ENCODE assay signal across 8 cellular contexts in genomic region chr11:45293566-45294192, GRCh38. TPM values are rescaled to one million over a fixed set of nuclear protein-coding genes. Genes with fewer than 3 reads are reported as not detected.
DNase-seq lines count a peak whose midpoint lies in the region; ATAC-seq and TF ChIP-seq lines count a peak whose summit lies in the region.
"Not testable (repeated sequence)": the region's sequence is repeated elsewhere in the genome, so short reads cannot be mapped to it uniquely, and the experiment has no call there.

No MANE protein-coding gene starts in this region.

- not testable (repeated sequence) for H3K4me3 ChIP-seq in Jurkat, Clone E6-1 (ENCODE audit: low read length); breast epithelium; hepatocyte; upper lobe of right lung

- H3K27me3 ChIP-seq in breast epithelium, upper lobe of right lung: not testable (repeated sequence)
- H3K27me3 ChIP-seq in hepatocyte, result peaks cover 12% of the 10 kb centered on the region

- not testable (repeated sequence) for H3K9me2 ChIP-seq in hepatocyte (replicated peaks; ENCODE audit: insufficient read depth)

- H3K27ac ChIP-seq in breast epithelium, hepatocyte, upper lobe of right lung: not testable (repeated sequence)

- not testable (repeated sequence) for H3K4me2 ChIP-seq in hepatocyte

- peak; percentile 92 for ATAC-seq in upper lobe of right lung

- H2AFZ ChIP-seq in hepatocyte, result not testable (repeated sequence)

- not testable (repeated sequence) for H4K20me1 ChIP-seq in hepatocyte (ENCODE audit: insufficient read depth, poor library complexity, severe bottlenecking)

- DNase-seq in GM10248 (ENCODE audit: extremely low spot score) (peak; percentile 68), NCI-H82 treated with DMSO at 0.1 percent for 48 hours (lab: John Stamatoyannopoulos, UW; ENCODE audit: unreplicated experiment) (peak; percentile 12), breast epithelium (ENCODE audit: low spot score in 2 of 2) (peak; percentile 69 to 71), hepatocyte (ENCODE audit: low spot score) (peak; percentile 90), renal cortical epithelial cell (ENCODE audit: low read depth) (peak; percentile 78), upper lobe of right lung (peak; percentile 71)
- DNase-seq in Jurkat, Clone E6-1 (ENCODE audit: low read depth, low spot score), result peak; percentile 72
- peak; percentile 47 to 50 for DNase-seq in activated CD4-positive, alpha-beta T cell treated with anti-CD3 and anti-CD28 coated beads for 4 hours

- WGBS in hepatocyte (ENCODE audit: low lambda C conversion rate, missing lambda C conversion rate), result 25% methylated on average over 10 of the region's 11 CpGs

- CTCF ChIA-PET in GM10248 (lab: Yijun Ruan, JAX), result interaction anchor here (1.0 to 2.2 kb wide), 4 partner anchors 16 to 191 kb away, joined by 3 to 13 read pairs (median 4); no protein-coding TSS in a partner anchor

- H3K79me2 ChIP-seq in hepatocyte, result not testable (repeated sequence)

- not testable (repeated sequence) for H3K4me1 ChIP-seq in breast epithelium; hepatocyte (ENCODE audit: insufficient read depth); upper lobe of right lung

- not testable (repeated sequence) for H3K9me3 ChIP-seq in breast epithelium; hepatocyte (ENCODE audit: low read depth); upper lobe of right lung

- not testable (repeated sequence) for TF ChIP-seq POLR2A in breast epithelium (IDR thresholded peaks at IDR 0.05)

- POLR2A ChIA-PET in GM10248 (lab: Yijun Ruan, JAX), result not testable (repeated sequence)

- not testable (repeated sequence) for H3K36me3 ChIP-seq in breast epithelium; hepatocyte (replicated peaks; ENCODE audit: insufficient read depth, low read depth); upper lobe of right lung

- peak; percentile 46 for TF ChIP-seq CTCF in GM10248 (IDR thresholded peaks at IDR 0.05; ENCODE audit: control extremely low read depth, extremely low read depth, low read depth, missing control alignments)
- TF ChIP-seq CTCF in breast epithelium (IDR thresholded peaks at IDR 0.05), result peak in 2 of 3 donors; percentile 38 to 60
- peak; percentile 66 for TF ChIP-seq CTCF in hepatocyte (IDR thresholded peaks at IDR 0.05; ENCODE audit: poor library complexity)
- TF ChIP-seq CTCF in upper lobe of right lung (IDR thresholded peaks at IDR 0.05), result peak; percentile 64

- intact Hi-C loops in breast epithelium (cut with DNase I; ENCODE audit: low total_unique reads), result not testable (repeated sequence)
- intact Hi-C loops in upper lobe of right lung (cut with DNase I), result loop anchor here (5.0 to 10.0 kb wide), 2 partner anchors 181 to 359 kb away; no protein-coding TSS in a partner anchor

RNA-seq across cellular contexts. Expression of gene SYT13, which starts 7.5 kb away (rescaled TPM):
- not detected for polyA plus RNA-seq in Jurkat, Clone E6-1 (2012; ENCODE audit: insufficient read depth, insufficient read length)
- total RNA-seq in breast epithelium, result under 1 TPM in 2 of 3 donors, not detected in 1; 0.29 to 0.33 TPM
- total RNA-seq in hepatocyte, result 10.4 and 11.5 TPM in 2 replicates
- polyA plus RNA-seq in hepatocyte, result 1.6 and 1.7 TPM in 2 replicates
- 12.1 and 42.2 TPM in 2 replicates for total RNA-seq in renal cortical epithelial cell
- total RNA-seq in upper lobe of right lung, result not detected

Comparison
In these comparisons a context has a peak if more than half of its experiments do, and no peak if none do; other contexts are left out.
1. DNase-seq: peak in every context shown above with its lines; median percentile 90 in hepatocyte; 78 in renal cortical epithelial cell; 72 in Jurkat, Clone E6-1; 71 in upper lobe of right lung; 70 in breast epithelium; 68 in GM10248; 48 in activated CD4-positive, alpha-beta T cell treated with anti-CD3 and anti-CD28 coated beads for 4 hours; 12 in NCI-H82 treated with DMSO at 0.1 percent for 48 hours.